Comparison of ENCODE assay signal across 10 cellular contexts in genomic region chr1:228340686-228341449, GRCh38.
DNase-seq lines count a peak whose midpoint lies in the region; ATAC-seq and TF ChIP-seq lines count a peak whose summit lies in the region.
"Had no signal": no experiment of that assay in that cellular context is flagged by ENCODE, and none has a peak within 500 bp of the region (broad histone marks: within the 10 kb centered on the region; RNA-seq: fewer than 3 reads in every experiment).

No MANE protein-coding gene starts in this region.

- no peak overlapping the region for H3K27ac ChIP-seq in left ventricle myocardium inferior (replicated peaks)
- H3K27ac ChIP-seq in upper lobe of right lung: no peak overlapping the region
- H3K27ac ChIP-seq: HL-60 had no signal

- peaks cover 24% of the 10 kb centered on the region for H3K4me1 ChIP-seq in left ventricle myocardium inferior
- H3K4me1 ChIP-seq in upper lobe of right lung: no peaks in the 10 kb centered on the region

- H3K36me3 ChIP-seq in left ventricle myocardium inferior (peaks cover 69% of the 10 kb centered on the region), upper lobe of right lung (no peaks in the 10 kb centered on the region)

- in situ Hi-C loops in SK-MEL-5 (cut with HindIII; ENCODE audit: low pct_unique_long_range_greater_than_20kb, low sequenced_read_pairs): no loop called here

- DNase-seq in Right ventricle myocardium inferior (ENCODE audit: missing footprints) (peak; percentile 64), left ventricle myocardium inferior (no peak), SK-MEL-5 (ENCODE audit: low read depth, low spot score) (peak; percentile 35), islet precursor cell (peak; percentile 48), upper lobe of right lung (no peak), NCI-H1417 treated with DMSO at 0.1 percent for 48 hours (lab: John Stamatoyannopoulos, UW) (no peak)
- DNase-seq in stimulated activated naive CD4-positive, alpha-beta T cell (lab: John Stamatoyannopoulos, UW): no peak
- DNase-seq: midbrain had no signal

- H3K4me3 ChIP-seq in left ventricle myocardium inferior (no peak overlapping the region), upper lobe of right lung (no peak overlapping the region)

- no peaks in the 10 kb centered on the region for H3K9me3 ChIP-seq in left ventricle myocardium inferior (replicated peaks)
- no peaks in the 10 kb centered on the region for H3K9me3 ChIP-seq in upper lobe of right lung

- TF ChIP-seq CTCF in left ventricle myocardium inferior (IDR thresholded peaks at IDR 0.05; ENCODE audit: borderline replicate concordance) (no peak), upper lobe of right lung (IDR thresholded peaks at IDR 0.05) (peak; percentile 18)

- ATAC-seq in Right ventricle myocardium inferior: no peak
- ATAC-seq in upper lobe of right lung: no peak
- ATAC-seq in HG02642 (IDR thresholded peaks at IDR 0.05; ENCODE audit: poor library complexity, unreplicated experiment): no peak

- intact Hi-C loops in Right ventricle myocardium inferior (cut with DNase I): no loop called here
- intact Hi-C loops in left ventricle myocardium inferior (cut with micrococcal nuclease): no loop called here
- intact Hi-C loops in upper lobe of right lung (cut with DNase I): no loop called here

- H3K27me3 ChIP-seq in left ventricle myocardium inferior (ENCODE audit: low read depth) (no peaks in the 10 kb centered on the region), upper lobe of right lung (no peaks in the 10 kb centered on the region)

Comparison
In these comparisons a context has a peak if more than half of its experiments do, and no peak if none do; other contexts are left out.
1. DNase-seq: peak in Right ventricle myocardium inferior (single experiment), SK-MEL-5 (single experiment) and islet precursor cell (single experiment); none in left ventricle myocardium inferior (single experiment), upper lobe of right lung (single experiment), stimulated activated naive CD4-positive, alpha-beta T cell (0 of 6) and NCI-H1417 treated with DMSO at 0.1 percent for 48 hours (single experiment).